In the genomic region with DNA sequence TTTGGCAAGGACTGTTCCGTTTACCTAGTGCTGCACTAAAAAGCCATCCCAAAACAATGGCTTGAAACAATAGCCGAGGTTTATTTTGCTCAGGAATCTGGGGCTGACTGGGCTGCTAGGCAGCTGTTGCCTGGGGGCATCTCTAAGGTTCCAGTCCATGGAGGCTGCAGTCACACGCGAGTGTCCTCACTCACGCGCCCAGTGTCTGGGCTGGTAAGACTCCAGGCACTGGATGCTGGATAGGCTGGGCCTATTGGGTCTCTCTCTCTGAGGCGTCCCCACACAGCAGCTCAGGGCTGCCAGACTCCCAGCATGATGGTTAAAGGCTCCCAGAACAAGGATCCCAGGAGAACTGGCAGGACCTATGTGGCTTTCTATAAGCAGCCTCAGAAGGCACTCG, we compare ENCODE assay signal across 21 cellular contexts. TPM values are rescaled to one million over a fixed set of nuclear protein-coding genes. Genes with fewer than 3 reads are reported as not detected.
DNase-seq lines count a peak whose midpoint lies in the region; ATAC-seq and TF ChIP-seq lines count a peak whose summit lies in the region.
"Had no signal": no experiment of that assay in that cellular context is flagged by ENCODE, and none has a peak within 500 bp of the region (broad histone marks: within the 10 kb centered on the region; RNA-seq: fewer than 3 reads in every experiment).

No MANE protein-coding gene starts in this region.

- H3F3A ChIP-seq in GM23338 (replicated peaks; ENCODE audit: low read depth): 0 out of 2 replicates have a peak, but pooled peaks cover 9% of the 10 kb centered on the region

- no peaks in the 10 kb centered on the region; the same call in 2 of the 3 replicates for H3K9me3 Mint-ChIP-seq in GM23338
- no peaks in the 10 kb centered on the region for H3K9me3 Mint-ChIP-seq in activated CD4-positive, alpha-beta T cell treated with anti-CD3 and anti-CD28 coated beads, Interleukin-2, amount 10 ng/mL, durations not matched to agents 24 days and 14 days

- DNase-seq in GM23338 (ENCODE audit: low spot score) (peak; percentile 42), adipocyte (ENCODE audit: low read depth) (peak; percentile 70), mesendoderm (peak; percentile 75), KG1 (lab: John Stamatoyannopoulos, UW) (no peak), T-helper 2 cell (no peak)
- no peak for DNase-seq in activated CD4-positive, alpha-beta T cell treated with anti-CD3 and anti-CD28 coated beads, Interleukin-2, amount 10 ng/mL, durations not matched to agents 24 days and 14 days
- no peak for DNase-seq in activated CD4-positive, CD25-positive, alpha-beta regulatory T cell (lab: John Stamatoyannopoulos, UW)
- DNase-seq: activated T-cell treated with anti-CD3 and anti-CD28 coated beads, Interleukin-2, amount 50 U/mL, for 48 hours; cerebellar nuclear complex; DMS53; NCI-H2171; right cardiac atrium; SIG-M5 had no signal

- no peaks in the 10 kb centered on the region; a peak in 1 of 22 replicates for H4K20me1 ChIP-seq in BLaER1 treated with 17β-estradiol and CSF1 and Interleukin-3, amounts not matched to agents 10 nM and 100 nM
- no peaks in the 10 kb centered on the region for H4K20me1 ChIP-seq in GM23338 (replicated peaks; ENCODE audit: insufficient read depth)

- H3K36me3 Mint-ChIP-seq in GM23338 (ENCODE audit: low read depth): no peaks in the 10 kb centered on the region
- no peaks in the 10 kb centered on the region for H3K36me3 Mint-ChIP-seq in activated CD4-positive, alpha-beta T cell treated with anti-CD3 and anti-CD28 coated beads, Interleukin-2, amount 10 ng/mL, durations not matched to agents 24 days and 14 days (ENCODE audit: low read depth)
- H3K36me3 Mint-ChIP-seq: memory B cell had no signal

- intact Hi-C loops in activated CD4-positive, alpha-beta T cell treated with anti-CD3 and anti-CD28 coated beads, Interleukin-2, amount 10 ng/mL, durations not matched to agents 24 days and 14 days (cut with micrococcal nuclease): no loop called here

- no peak overlapping the region for H2BK5ac ChIP-seq in mesendoderm (ENCODE audit: low read length)

- TF ChIP-seq CTCF in GM23338 (conservative IDR thresholded peaks at IDR 0.05; ENCODE audit: low read depth in 2 of 2): no peak

- H3K4me1 Mint-ChIP-seq in GM23338: peaks cover 67% of the 10 kb centered on the region
- H3K4me1 Mint-ChIP-seq in activated CD4-positive, alpha-beta T cell treated with anti-CD3 and anti-CD28 coated beads, Interleukin-2, amount 10 ng/mL, durations not matched to agents 24 days and 14 days: peaks cover 3% of the 10 kb centered on the region

- H3K4me3 ChIP-seq in BLaER1 treated with 17β-estradiol and CSF1 and Interleukin-3, amounts not matched to agents 10 nM and 100 nM: no peak overlapping the region
- no peak overlapping the region for H3K4me3 ChIP-seq in GM23338
- no peak overlapping the region for H3K4me3 ChIP-seq in adipocyte (ENCODE audit: low read length)
- H3K4me3 ChIP-seq in mesendoderm (ENCODE audit: low read length): no peak overlapping the region
- H3K4me3 ChIP-seq: adrenal gland, gastroesophageal sphincter, GM23248 had no signal

- H2BK120ac ChIP-seq in mesendoderm (ENCODE audit: low read depth, low read length): no peak overlapping the region

- peaks cover 0 to 7% (median 0%) of the 10 kb centered on the region in 11 experiments; a peak in 1 of 22 replicates for H3K9me3 ChIP-seq in BLaER1 treated with 17β-estradiol and CSF1 and Interleukin-3, amounts not matched to agents 10 nM and 100 nM (replicated peaks in 1 of 11)
- no peaks in the 10 kb centered on the region for H3K9me3 ChIP-seq in adipocyte (ENCODE audit: control insufficient read depth, low read length)
- H3K9me3 ChIP-seq: adrenal gland, gastroesophageal sphincter had no signal

- no peak overlapping the region for H2AK5ac ChIP-seq in mesendoderm (ENCODE audit: low read length)

- H3K27me3 ChIP-seq in BLaER1 treated with 17β-estradiol and CSF1 and Interleukin-3, amounts not matched to agents 10 nM and 100 nM: no peaks in the 10 kb centered on the region; a peak in 1 of 22 replicates
- H3K27me3 ChIP-seq in GM23338 (ENCODE audit: insufficient read depth): no peaks in the 10 kb centered on the region
- H3K27me3 ChIP-seq in adipocyte (replicated peaks; ENCODE audit: control insufficient read depth, insufficient read depth, low read length): peaks cover 15% of the 10 kb centered on the region
- no peaks in the 10 kb centered on the region for H3K27me3 ChIP-seq in mesendoderm (ENCODE audit: insufficient read depth, low read length, poor library complexity)
- H3K27me3 ChIP-seq: adrenal gland, gastroesophageal sphincter had no signal

- H4K5ac ChIP-seq in mesendoderm (ENCODE audit: low read length): no peak overlapping the region

- H3K4me1 ChIP-seq in BLaER1 treated with 17β-estradiol and CSF1 and Interleukin-3, amounts not matched to agents 10 nM and 100 nM: peaks cover 24 to 54% (median 42%) of the 10 kb centered on the region in 10 experiments
- H3K4me1 ChIP-seq in GM23338 (ENCODE audit: insufficient read depth): peaks cover 51% of the 10 kb centered on the region
- peaks cover 45% of the 10 kb centered on the region for H3K4me1 ChIP-seq in adipocyte (ENCODE audit: control insufficient read depth, insufficient read depth, low read length)
- H3K4me1 ChIP-seq in mesendoderm (ENCODE audit: control insufficient read depth, low read depth, low read length): peaks cover 8% of the 10 kb centered on the region

- peak; percentile 12 for ATAC-seq in GM23338
- ATAC-seq: gastroesophageal sphincter, right cardiac atrium had no signal

- H3K79me1 ChIP-seq in mesendoderm (ENCODE audit: low read length): no peaks in the 10 kb centered on the region

- H3K4me2 ChIP-seq in BLaER1 treated with 17β-estradiol and CSF1 and Interleukin-3, amounts not matched to agents 10 nM and 100 nM: peak overlapping the region in 10 of 11 experiments; percentile 2 to 82 (median 60); a peak in 11 of 22 replicates
- H3K4me2 ChIP-seq in GM23338: no peak overlapping the region; the same call in 1 of the 2 replicates
- H3K4me2 ChIP-seq in mesendoderm (ENCODE audit: low read length): no peak overlapping the region

- H3K27me3 Mint-ChIP-seq in GM23338 (ENCODE audit: insufficient read depth, low read depth, poor library complexity): peaks cover 31% of the 10 kb centered on the region
- H3K27me3 Mint-ChIP-seq in activated CD4-positive, alpha-beta T cell treated with anti-CD3 and anti-CD28 coated beads, Interleukin-2, amount 10 ng/mL, durations not matched to agents 24 days and 14 days: peaks cover 6% of the 10 kb centered on the region

- H3K4ac ChIP-seq in mesendoderm (ENCODE audit: low read depth, low read length): no peak overlapping the region

- H4K8ac ChIP-seq in mesendoderm (ENCODE audit: low read depth, low read length): no peak overlapping the region

- no peak overlapping the region for H3K27ac ChIP-seq in BLaER1 treated with 17β-estradiol and CSF1 and Interleukin-3, amounts not matched to agents 10 nM and 100 nM
- H3K27ac ChIP-seq in GM23338 (ENCODE audit: low read depth): no peak overlapping the region
- H3K27ac ChIP-seq in mesendoderm (ENCODE audit: low read depth, low read length): no peak overlapping the region
- H3K27ac ChIP-seq: adrenal gland, gastroesophageal sphincter, GM23248 had no signal

- H3K56ac ChIP-seq in mesendoderm (ENCODE audit: low read length): no peak overlapping the region

- no peaks in the 10 kb centered on the region for H3K36me3 ChIP-seq in BLaER1 treated with 17β-estradiol and CSF1 and Interleukin-3, amounts not matched to agents 10 nM and 100 nM
- H3K36me3 ChIP-seq in GM23338 (ENCODE audit: insufficient read depth) (no peaks in the 10 kb centered on the region), adipocyte (ENCODE audit: control insufficient read depth, insufficient read depth, low read length, severe bottlenecking) (no peaks in the 10 kb centered on the region), mesendoderm (ENCODE audit: control insufficient read depth, insufficient read depth, low read length) (no peaks in the 10 kb centered on the region)
- H3K36me3 ChIP-seq: adrenal gland, gastroesophageal sphincter had no signal

- H3K23ac ChIP-seq in mesendoderm (ENCODE audit: low read length): no peak overlapping the region

- no peak overlapping the region for H3K9ac ChIP-seq in BLaER1 treated with 17β-estradiol and CSF1 and Interleukin-3, amounts not matched to agents 10 nM and 100 nM
- H3K9ac ChIP-seq in adipocyte (ENCODE audit: low read length) (no peak overlapping the region), mesendoderm (ENCODE audit: low read length) (no peak overlapping the region)
- H3K9ac ChIP-seq: GM23248 had no signal

- H3K9me2 ChIP-seq in GM23338 (ENCODE audit: insufficient read depth): no peaks in the 10 kb centered on the region

- WGBS in mesendoderm (ENCODE audit: extremely low coverage, insufficient coverage, low lambda C conversion rate): no CpG with 5 or more reads among the region's 8 CpGs

- H3K27ac Mint-ChIP-seq in GM23338: no peak overlapping the region; the same call in 1 of the 2 replicates
- no peak overlapping the region for H3K27ac Mint-ChIP-seq in activated CD4-positive, alpha-beta T cell treated with anti-CD3 and anti-CD28 coated beads, Interleukin-2, amount 10 ng/mL, durations not matched to agents 24 days and 14 days
- H3K27ac Mint-ChIP-seq: memory B cell had no signal

- H3K79me2 ChIP-seq in GM23338 (replicated peaks; ENCODE audit: insufficient read depth) (no peaks in the 10 kb centered on the region), mesendoderm (ENCODE audit: control insufficient read depth, insufficient read depth, low read length) (no peaks in the 10 kb centered on the region)

- H3K18ac ChIP-seq in mesendoderm (ENCODE audit: low read length): no peak overlapping the region

- H3K4me3 Mint-ChIP-seq in GM23338: no peak overlapping the region
- H3K4me3 Mint-ChIP-seq in activated CD4-positive, alpha-beta T cell treated with anti-CD3 and anti-CD28 coated beads, Interleukin-2, amount 10 ng/mL, durations not matched to agents 24 days and 14 days: no peak overlapping the region
- H3K4me3 Mint-ChIP-seq: memory B cell had no signal

- H2BK15ac ChIP-seq in mesendoderm (replicated peaks; ENCODE audit: low read depth): no peak overlapping the region

- peak overlapping the region; percentile 1; the same call in 1 of the 2 replicates for H2AFZ ChIP-seq in GM23338
- H2AFZ ChIP-seq: GM23248 had no signal

RNA-seq across cellular contexts. Expression of a gene that starts 34.2 kb away (rescaled TPM):
- total RNA-seq in GM23338 (2014; rRNA removed; shearing (Covaris generic)): 8.7 and 11.8 TPM in 2 replicates
- 2.6 and 3.4 TPM in 2 replicates for polyA plus RNA-seq in GM23338 (2016; fragmentation: Nextera tagmentation; extraction: Ambion mirVana)
- polyA plus RNA-seq in mesendoderm (2013, experiment 1 of 2): 1.8 TPM
- 1.9 TPM for polyA plus RNA-seq in mesendoderm (2013, experiment 2 of 2)
- total RNA-seq in activated CD4-positive, alpha-beta T cell treated with anti-CD3 and anti-CD28 coated beads, Interleukin-2, amount 10 ng/mL, durations not matched to agents 24 days and 14 days: 0.47 and 0.99 TPM in 2 replicates

RNA-seq across cellular contexts. Expression of a gene that starts 41.9 kb away (rescaled TPM):
- total RNA-seq in GM23338 (2014; rRNA removed; shearing (Covaris generic)): 0.16 and 1.2 TPM in 2 replicates
- 0.70 and 0.84 TPM in 2 replicates for polyA plus RNA-seq in GM23338 (2016; fragmentation: Nextera tagmentation; extraction: Ambion mirVana)
- polyA plus RNA-seq in mesendoderm (2013, experiment 1 of 2): 0.27 TPM
- polyA plus RNA-seq in mesendoderm (2013, experiment 2 of 2): 0.34 TPM
- 0.19 TPM in 1 of 2 replicates, not detected in the other for total RNA-seq in activated CD4-positive, alpha-beta T cell treated with anti-CD3 and anti-CD28 coated beads, Interleukin-2, amount 10 ng/mL, durations not matched to agents 24 days and 14 days
- polyA plus RNA-seq: GM23248, neural cell had no signal

RNA-seq across cellular contexts. Expression of a gene that starts 47.0 kb away (rescaled TPM):
- not detected in 2 replicates for total RNA-seq in GM23338 (2014; rRNA removed; shearing (Covaris generic))
- 0.18 TPM in 1 of 2 replicates, not detected in the other for polyA plus RNA-seq in GM23338 (2016; fragmentation: Nextera tagmentation; extraction: Ambion mirVana)
- 0.07 TPM for polyA plus RNA-seq in mesendoderm (2013, experiment 1 of 2)
- 0.07 TPM for polyA plus RNA-seq in mesendoderm (2013, experiment 2 of 2)
- not detected in 2 replicates for total RNA-seq in activated CD4-positive, alpha-beta T cell treated with anti-CD3 and anti-CD28 coated beads, Interleukin-2, amount 10 ng/mL, durations not matched to agents 24 days and 14 days
- total RNA-seq: endothelial cell of umbilical vein, gastroesophageal sphincter, GM23248, right cardiac atrium had no signal
- polyA plus RNA-seq: adrenal gland, BJ, endothelial cell of umbilical vein, GM23248, neural cell, right cardiac atrium had no signal

RNA-seq across cellular contexts. Expression of a gene that starts 58.4 kb away (rescaled TPM):
- total RNA-seq in GM23338 (2014; rRNA removed; shearing (Covaris generic)): 1.4 and 1.5 TPM in 2 replicates
- polyA plus RNA-seq in GM23338 (2016; fragmentation: Nextera tagmentation; extraction: Ambion mirVana): 0.50 and 0.60 TPM in 2 replicates
- polyA plus RNA-seq in mesendoderm (2013, experiment 1 of 2): 0.06 TPM
- polyA plus RNA-seq in mesendoderm (2013, experiment 2 of 2): 0.17 TPM
- not detected in 2 replicates for total RNA-seq in activated CD4-positive, alpha-beta T cell treated with anti-CD3 and anti-CD28 coated beads, Interleukin-2, amount 10 ng/mL, durations not matched to agents 24 days and 14 days
- total RNA-seq: endothelial cell of umbilical vein, GM23248 had no signal
- polyA plus RNA-seq: BJ, endothelial cell of umbilical vein, GM23248, neural cell had no signal

Comparison
In these comparisons a context has a peak if more than half of its experiments do, and no peak if none do; other contexts are left out.
1. H3K4me2 ChIP-seq: peak in BLaER1 treated with 17β-estradiol and CSF1 and Interleukin-3, amounts not matched to agents 10 nM and 100 nM (10 of 11); none in GM23338 (single experiment) and mesendoderm (single experiment).
2. DNase-seq: peak in GM23338 (single experiment), adipocyte (single experiment) and mesendoderm (single experiment); none in KG1 (single experiment), activated CD4-positive, alpha-beta T cell treated with anti-CD3 and anti-CD28 coated beads, Interleukin-2, amount 10 ng/mL, durations not matched to agents 24 days and 14 days (single experiment), T-helper 2 cell (0 of 5) and activated CD4-positive, CD25-positive, alpha-beta regulatory T cell (0 of 4).